23 cellular contexts compared by ENCODE assay signal in genomic region chr17:13490427-13490826, GRCh38.
"Had no signal": no experiment of that assay in that cellular context is flagged by ENCODE, and none has a peak within 500 bp of the region (broad histone marks: within the 10 kb centered on the region; RNA-seq: fewer than 3 reads in every experiment).

No MANE protein-coding gene starts in this region.

- H3K4me1 ChIP-seq: gastroesophageal sphincter, heart left ventricle, left ventricle myocardium inferior, right atrium auricular region, tibial artery had no signal

- H3K4me1 Mint-ChIP-seq: activated B cell treated with CpG ODN at 0.5 μM for 24 hours; central memory CD8-positive, alpha-beta T cell; T-cell had no signal

- H3K27me3 ChIP-seq: gastroesophageal sphincter, heart left ventricle, right atrium auricular region, tibial artery had no signal

- H3K27ac ChIP-seq: coronary artery, gastroesophageal sphincter, heart left ventricle, left ventricle myocardium inferior, right atrium auricular region, tibial artery had no signal

- H3K36me3 Mint-ChIP-seq: activated CD4-positive, alpha-beta memory T cell treated with anti-CD3 and anti-CD28 coated beads for 36 hours; natural killer cell treated with Interleukin-12 subunit alpha and Interleukin-12 subunit beta and Interleukin-15 and Interleukin-18, amount 100 ng/mL, for 72 hours; T-cell had no signal

- ATAC-seq: activated naive CD8-positive, alpha-beta T cell treated with anti-CD3 and anti-CD28 coated beads, Interleukin-2, amount 50 U/mL, for 24 hours; esophagus mucosa; gastroesophageal sphincter; heart left ventricle; natural killer cell treated with Interleukin-12 subunit alpha and Interleukin-12 subunit beta and Interleukin-15 and Interleukin-18, amount 100 ng/mL, for 72 hours; T-cell had no signal

- H3K9me3 ChIP-seq: gastroesophageal sphincter, heart left ventricle, left ventricle myocardium inferior, right atrium auricular region, tibial artery had no signal

- DNase-seq: activated B cell treated with CpG ODN at 0.5 μM for 24 hours; activated CD4-positive, alpha-beta memory T cell treated with anti-CD3 and anti-CD28 coated beads for 36 hours; activated CD4-positive, alpha-beta T cell treated with anti-CD3 and anti-CD28 coated beads for 4 hours; activated naive CD4-positive, alpha-beta T cell treated with anti-CD3 and anti-CD28 coated beads for 36 hours; activated naive CD8-positive, alpha-beta T cell treated with anti-CD3 and anti-CD28 coated beads, Interleukin-2, amount 50 U/mL, for 24 hours; activated T-cell treated with anti-CD3 and anti-CD28 coated beads for 4 hours; anterior cingulate cortex; heart left ventricle; kidney glomerular epithelial cell; left ventricle myocardium inferior; stimulated activated CD4-positive, alpha-beta T cell treated with anti-CD3 and anti-CD28 coated beads, Interleukin-2, amount 100 ng/mL, for 24 hours; stimulated activated naive CD4-positive, alpha-beta T cell treated with Interleukin-2 at 50 U/mL for 16 hours; substantia nigra; T-cell; T-helper 9 cell; tibial artery had no signal

- H3K4me3 ChIP-seq: coronary artery, gastroesophageal sphincter, heart left ventricle, left ventricle myocardium inferior, right atrium auricular region, tibial artery had no signal

- H3K27ac Mint-ChIP-seq: activated B cell treated with CpG ODN at 0.5 μM for 24 hours; activated CD4-positive, alpha-beta memory T cell treated with anti-CD3 and anti-CD28 coated beads for 36 hours; activated naive CD4-positive, alpha-beta T cell treated with anti-CD3 and anti-CD28 coated beads for 36 hours; activated naive CD8-positive, alpha-beta T cell treated with anti-CD3 and anti-CD28 coated beads, Interleukin-2, amount 50 U/mL, for 24 hours; activated T-helper 1 cell treated with anti-CD3 and anti-CD28 coated beads, Interleukin-12 subunit alpha, Interleukin-12 subunit beta, Interleukin-2, Interleukin-4 antibody, amounts not matched to agents 30 ng/mL and 10 ng/mL and 1 ng/mL, durations not matched to agents 14 hours and 24 hours and 36 hours; natural killer cell treated with Interleukin-12 subunit alpha and Interleukin-12 subunit beta and Interleukin-15 and Interleukin-18, amount 100 ng/mL, for 72 hours; T-cell had no signal

- H3K36me3 ChIP-seq: gastroesophageal sphincter, heart left ventricle, left ventricle myocardium inferior, right atrium auricular region, tibial artery had no signal

- H3K9me3 Mint-ChIP-seq: activated B cell treated with CpG ODN at 0.5 μM for 24 hours; activated CD4-positive, alpha-beta memory T cell treated with anti-CD3 and anti-CD28 coated beads for 36 hours; activated naive CD4-positive, alpha-beta T cell treated with anti-CD3 and anti-CD28 coated beads for 36 hours; activated naive CD8-positive, alpha-beta T cell treated with anti-CD3 and anti-CD28 coated beads, Interleukin-2, amount 50 U/mL, for 24 hours; activated T-helper 1 cell treated with anti-CD3 and anti-CD28 coated beads, Interleukin-12 subunit alpha, Interleukin-12 subunit beta, Interleukin-2, Interleukin-4 antibody, amounts not matched to agents 30 ng/mL and 10 ng/mL and 1 ng/mL, durations not matched to agents 14 hours and 24 hours and 36 hours; central memory CD8-positive, alpha-beta T cell had no signal

- H3K4me3 Mint-ChIP-seq: activated B cell treated with CpG ODN at 0.5 μM for 24 hours; activated CD4-positive, alpha-beta memory T cell treated with anti-CD3 and anti-CD28 coated beads for 36 hours; activated naive CD4-positive, alpha-beta T cell treated with anti-CD3 and anti-CD28 coated beads for 36 hours; activated naive CD8-positive, alpha-beta T cell treated with anti-CD3 and anti-CD28 coated beads, Interleukin-2, amount 50 U/mL, for 24 hours; activated T-helper 1 cell treated with anti-CD3 and anti-CD28 coated beads, Interleukin-12 subunit alpha, Interleukin-12 subunit beta, Interleukin-2, Interleukin-4 antibody, amounts not matched to agents 30 ng/mL and 10 ng/mL and 1 ng/mL, durations not matched to agents 14 hours and 24 hours and 36 hours; central memory CD8-positive, alpha-beta T cell; natural killer cell treated with Interleukin-12 subunit alpha and Interleukin-12 subunit beta and Interleukin-15 and Interleukin-18, amount 100 ng/mL, for 72 hours; T-cell had no signal
